Comparison of ENCODE assay signal across 9 cellular contexts in genomic region chr10:6667679-6668270, GRCh38.
DNase-seq lines count a peak whose midpoint lies in the region; ATAC-seq, FAIRE-seq and TF ChIP-seq lines count a peak whose summit lies in the region.
"Had no signal": no experiment of that assay in that cellular context is flagged by ENCODE, and none has a peak within 500 bp of the region (broad histone marks: within the 10 kb centered on the region; RNA-seq: fewer than 3 reads in every experiment).

No MANE protein-coding gene starts in this region.

- in situ Hi-C loops in SK-MEL-5 (cut with HindIII; ENCODE audit: low pct_unique_long_range_greater_than_20kb, low sequenced_read_pairs), result no loop called here

- peaks cover 8% of the 10 kb centered on the region for H3K27me3 Mint-ChIP-seq in CD4-positive, CD25-positive, alpha-beta regulatory T cell

- peaks cover 12% of the 10 kb centered on the region for H3K4me1 ChIP-seq in CD4-positive, CD25-positive, alpha-beta regulatory T cell (ENCODE audit: control insufficient read depth, insufficient read depth, low read length, poor library complexity, severe bottlenecking)
- H3K4me1 ChIP-seq in neuronal stem cell (ENCODE audit: control insufficient read depth in 2 of 2, insufficient read depth in 1 of 2, low read depth in 1 of 2, low read length in 2 of 2), result no peaks in the 10 kb centered on the region

- H3K27ac Mint-ChIP-seq in CD4-positive, CD25-positive, alpha-beta regulatory T cell, result no peak overlapping the region

- H3K14ac ChIP-seq in neuronal stem cell (ENCODE audit: low read length), result no peak overlapping the region

- H2BK120ac ChIP-seq in neuronal stem cell (ENCODE audit: low read depth, low read length), result no peak overlapping the region

- H3K36me3 ChIP-seq in CD4-positive, CD25-positive, alpha-beta regulatory T cell (ENCODE audit: control insufficient read depth, insufficient read depth, low read length), result no peaks in the 10 kb centered on the region
- H3K36me3 ChIP-seq in neuronal stem cell (replicated peaks in 1 of 2; ENCODE audit: control insufficient read depth in 2 of 2, insufficient read depth in 2 of 2, low read length in 2 of 2), result no peaks in the 10 kb centered on the region

- H3K4me1 Mint-ChIP-seq in CD4-positive, CD25-positive, alpha-beta regulatory T cell, result peaks cover 0 to 18% (median 8%) of the 10 kb centered on the region in 4 donors

- H3K36me3 Mint-ChIP-seq in CD4-positive, CD25-positive, alpha-beta regulatory T cell, result no peaks in the 10 kb centered on the region

- no peak overlapping the region for H3K4me3 Mint-ChIP-seq in CD4-positive, CD25-positive, alpha-beta regulatory T cell

- no peak overlapping the region for H3K4me3 ChIP-seq in CD4-positive, CD25-positive, alpha-beta regulatory T cell (ENCODE audit: low read depth, low read length)
- no peak overlapping the region for H3K4me3 ChIP-seq in neuronal stem cell (ENCODE audit: low read length in 2 of 2)
- H3K4me3 ChIP-seq: lung had no signal

- H2BK15ac ChIP-seq in neuronal stem cell (ENCODE audit: low read length), result no peak overlapping the region

- H3K27ac ChIP-seq in CD4-positive, CD25-positive, alpha-beta regulatory T cell (ENCODE audit: insufficient read depth, low read length, poor library complexity, severe bottlenecking), result no peak overlapping the region
- no peak overlapping the region for H3K27ac ChIP-seq in neuronal stem cell (replicated peaks; ENCODE audit: low read length)

- no peaks in the 10 kb centered on the region for H3K9me3 ChIP-seq in CD4-positive, CD25-positive, alpha-beta regulatory T cell (ENCODE audit: control insufficient read depth in 2 of 2, low read length in 2 of 2)
- no peaks in the 10 kb centered on the region for H3K9me3 ChIP-seq in neuronal stem cell (replicated peaks in 1 of 2; ENCODE audit: control insufficient read depth in 2 of 2, insufficient read depth in 1 of 2, low read depth in 1 of 2, low read length in 2 of 2)

- WGBS in neuronal stem cell (ENCODE audit: extremely low coverage in 2 of 2, insufficient read length in 2 of 2, insufficient replicate concordance in 1 of 2), 2 donors, result no CpG with 5 or more reads among the region's 10 CpGs

- no peak overlapping the region for H3K9ac ChIP-seq in neuronal stem cell (ENCODE audit: low read depth, low read length, poor library complexity)

- no peaks in the 10 kb centered on the region for H3K79me1 ChIP-seq in neuronal stem cell (ENCODE audit: low read depth, low read length)

- TF ChIP-seq POLR2A in H54 (IDR thresholded peaks at IDR 0.05; ENCODE audit: low read depth, low read length), result no peak

- no peak overlapping the region for H3K18ac ChIP-seq in neuronal stem cell (ENCODE audit: low read length)

- H3K4me2 ChIP-seq in neuronal stem cell (ENCODE audit: insufficient read depth, low read length, poor library complexity, severe bottlenecking), result no peak overlapping the region

- no peak overlapping the region for H4K8ac ChIP-seq in neuronal stem cell (ENCODE audit: low read depth, low read length)

- H3K4ac ChIP-seq in neuronal stem cell (ENCODE audit: low read length), result no peak overlapping the region

- H4K91ac ChIP-seq in neuronal stem cell (ENCODE audit: low read depth, low read length, poor library complexity), result no peak overlapping the region

- H3K9me3 Mint-ChIP-seq in CD4-positive, CD25-positive, alpha-beta regulatory T cell, result peaks cover 0 to 2% (median 0%) of the 10 kb centered on the region in 7 donors

- H2AK5ac ChIP-seq in neuronal stem cell (ENCODE audit: low read depth, low read length), result no peak overlapping the region

- no peak overlapping the region for H3K23ac ChIP-seq in neuronal stem cell (ENCODE audit: low read depth, low read length, poor library complexity)

- ATAC-seq in CD4-positive, CD25-positive, alpha-beta regulatory T cell (ENCODE audit: low read depth in 2 of 2), result no peak
- ATAC-seq in HG02759 (IDR thresholded peaks at IDR 0.05; ENCODE audit: unreplicated experiment), result no peak
- no peak for ATAC-seq in GM19395 (IDR thresholded peaks at IDR 0.05; ENCODE audit: unreplicated experiment)
- ATAC-seq in GM18867 (IDR thresholded peaks at IDR 0.05; ENCODE audit: unreplicated experiment), result no peak

- FAIRE-seq in H54 (lab: Jason Lieb, UNC) (peak; percentile 23), endometrium (lab: Jason Lieb, UNC) (peak; percentile 96)

- no peak overlapping the region for H2AFZ ChIP-seq in neuronal stem cell (ENCODE audit: low read length)

- H3K27me3 ChIP-seq in CD4-positive, CD25-positive, alpha-beta regulatory T cell (ENCODE audit: control insufficient read depth, insufficient read depth, low read length), result peaks cover 5% of the 10 kb centered on the region
- peaks cover 0 to 12% (median 0%) of the 10 kb centered on the region in 3 experiments for H3K27me3 ChIP-seq in neuronal stem cell (ENCODE audit: control insufficient read depth in 3 of 3, insufficient read depth in 3 of 3, low read depth in 1 of 3, low read length in 3 of 3)

- peak in 2 of 3 donors; percentile 31 to 69 for DNase-seq in CD4-positive, CD25-positive, alpha-beta regulatory T cell
- DNase-seq in H54 (ENCODE audit: insufficient read length, low spot score), result no peak
- DNase-seq in SK-MEL-5 (ENCODE audit: low read depth, low spot score), result peak; percentile 57
- DNase-seq in neuronal stem cell (ENCODE audit: low spot score), result peak; percentile 12

- H2BK5ac ChIP-seq in neuronal stem cell (ENCODE audit: low read length), result no peak overlapping the region

- H2BK12ac ChIP-seq in neuronal stem cell (ENCODE audit: low read length), result no peak overlapping the region
